8 cellular contexts compared by ENCODE assay signal in the genomic region with DNA sequence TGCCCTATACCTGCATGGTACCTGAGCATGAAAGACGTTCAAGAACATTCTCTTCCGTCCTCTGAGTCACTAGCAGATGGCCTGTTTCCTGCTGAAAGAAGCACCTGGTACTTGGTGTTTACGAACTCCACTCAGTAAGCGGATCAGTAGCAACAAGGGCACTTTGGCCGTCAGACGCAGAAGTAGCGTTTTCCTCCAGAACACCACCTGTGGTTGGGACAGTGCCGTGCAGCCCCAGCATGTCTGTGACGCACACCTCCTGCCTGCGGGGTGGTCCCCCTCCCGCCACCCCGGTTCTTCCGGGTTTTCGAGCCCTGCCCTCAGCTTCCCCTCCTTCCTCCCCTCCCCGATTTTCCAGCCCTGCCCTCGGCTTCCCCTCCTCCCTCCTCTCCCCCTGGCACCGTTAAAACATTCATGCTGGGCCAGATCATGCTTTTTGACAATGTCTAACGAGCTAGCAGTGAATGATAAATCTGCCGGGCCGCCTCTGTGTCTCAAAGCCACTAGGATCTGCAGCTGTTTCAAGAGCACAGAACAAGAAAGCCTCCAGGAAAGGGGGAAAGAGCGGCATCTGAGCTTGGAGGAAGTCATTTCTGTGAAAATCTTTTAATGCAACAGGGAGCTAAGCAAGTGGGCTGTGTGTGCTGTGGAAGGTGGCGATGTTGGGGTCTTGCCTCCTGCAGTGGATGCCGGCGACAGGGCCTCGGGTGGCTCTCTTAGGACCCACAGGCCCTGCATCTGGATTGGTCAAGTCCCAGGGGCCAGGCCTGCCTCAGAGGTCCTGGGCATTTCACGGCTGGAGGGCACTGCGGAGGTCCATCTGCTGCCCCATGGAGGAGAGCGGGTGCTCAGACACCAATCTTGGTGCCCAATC.
A peak's percentile ranks its signal among the peaks of the same experiment; 100 is the strongest.
DNase-seq lines count a peak whose midpoint lies in the region; ATAC-seq and TF ChIP-seq lines count a peak whose summit lies in the region.

No MANE protein-coding gene starts in this region.

- DNase-seq in T follicular helper cell (ENCODE audit: low read depth) (peak; percentile 32), dorsolateral prefrontal cortex (peak in 7 of 10 donors; percentile 5 to 35 (median 16)), spleen (peak; percentile 91), midbrain (lab: John Stamatoyannopoulos, UW) (no peak)

- ATAC-seq in GM19438 (IDR thresholded peaks at IDR 0.05; ENCODE audit: low read depth, unreplicated experiment) (peak; percentile 82), HG03520 (IDR thresholded peaks at IDR 0.05; ENCODE audit: unreplicated experiment) (peak; percentile 64), GM18861 (IDR thresholded peaks at IDR 0.05; ENCODE audit: unreplicated experiment) (no peak), HG03457 (IDR thresholded peaks at IDR 0.05; ENCODE audit: unreplicated experiment) (no peak)

- TF ChIP-seq POLR2A in spleen (IDR thresholded peaks at IDR 0.05), result no peak

- intact Hi-C loops in dorsolateral prefrontal cortex (cut with DNase I) (loop anchor here (2.0 to 10.0 kb wide), 4 partner anchors 127 to 333 kb away; a partner anchor contains a TSS), spleen (cut with DNase I; ENCODE audit: low total_unique reads) (no loop called here)

- H3K27ac ChIP-seq in dorsolateral prefrontal cortex (no peak overlapping the region), spleen (peak overlapping the region in 5 of 8 donors; percentile 10 to 80 (median 48))

- no peaks in the 10 kb centered on the region for H3K9me3 ChIP-seq in spleen

- no peak for TF ChIP-seq CTCF in dorsolateral prefrontal cortex (IDR thresholded peaks at IDR 0.05 in 54 of 56, conservative IDR thresholded peaks at IDR 0.05 in 2 of 56; ENCODE audit: low read depth in 1 of 56, partially characterized antibody in 56 of 56)
- TF ChIP-seq CTCF in spleen (IDR thresholded peaks at IDR 0.05 in 8 of 11, conservative IDR thresholded peaks at IDR 0.05 in 3 of 11), result peak in 4 of 11 experiments; percentile 9 to 48 (median 22)

- H3K4me1 ChIP-seq in spleen, result peaks cover 0 to 43% (median 21%) of the 10 kb centered on the region in 6 donors

- WGBS in spleen, 5 donors, result 39 to 60% (median 43%) methylated on average over 25 to 28 of the region's 28 CpGs

- H3K4me3 ChIP-seq in dorsolateral prefrontal cortex, result no peak overlapping the region
- H3K4me3 ChIP-seq in spleen, result peak overlapping the region in 1 of 8 donors; percentile 47

- H3K36me3 ChIP-seq in spleen, result no peaks in the 10 kb centered on the region

- H3K27me3 ChIP-seq in dorsolateral prefrontal cortex (peaks cover 0 to 15% (median 0%) of the 10 kb centered on the region in 45 donors), spleen (replicated peaks in 1 of 7) (peaks cover 0 to 73% (median 28%) of the 10 kb centered on the region in 7 donors)

Comparison
In these comparisons a context has a peak if more than half of its experiments do, and no peak if none do; other contexts are left out.
1. ATAC-seq: peak in GM19438 (single experiment) and HG03520 (single experiment); none in GM18861 (single experiment) and HG03457 (single experiment).
2. H3K27ac ChIP-seq: peak in spleen (5 of 8); none in dorsolateral prefrontal cortex (0 of 59).